Comparison of ENCODE assay signal across 8 cellular contexts in the genomic region with DNA sequence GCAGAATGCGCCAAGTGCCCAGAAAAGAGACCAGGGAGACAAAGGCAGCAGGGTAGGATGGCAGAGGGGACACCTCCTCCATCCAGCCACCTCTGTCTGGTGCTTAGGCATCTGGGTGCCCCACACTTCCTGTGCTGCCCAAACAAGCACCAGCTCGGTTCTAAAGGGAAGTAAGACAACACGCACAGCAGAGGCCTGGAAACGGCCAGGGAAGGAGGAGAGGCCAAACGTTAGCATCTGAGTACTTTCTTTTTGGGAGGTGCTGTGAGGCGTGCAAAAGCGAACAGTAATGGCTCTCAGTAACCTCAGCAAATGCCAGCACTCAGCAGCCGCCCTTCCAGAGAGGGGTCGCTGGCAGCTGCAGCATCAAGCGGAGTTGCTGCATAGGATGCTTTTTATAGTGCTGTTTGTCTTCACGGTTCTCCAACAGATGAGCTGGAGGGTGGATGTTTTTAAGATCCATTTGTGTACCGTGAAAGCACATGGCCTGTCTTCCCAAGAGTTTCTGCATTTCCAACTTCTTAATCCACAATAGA.
A peak's percentile ranks its signal among the peaks of the same experiment; 100 is the strongest.
DNase-seq lines count a peak whose midpoint lies in the region; ATAC-seq, FAIRE-seq and TF ChIP-seq lines count a peak whose summit lies in the region.

No MANE protein-coding gene starts in this region.

- H3K4me2 ChIP-seq in GM12878 (ENCODE audit: control insufficient read depth, insufficient read depth): peak overlapping the region; percentile 61

- no peak for TF ChIP-seq POLR2A in GM12878 (IDR thresholded peaks at IDR 0.05; ENCODE audit: low read depth, low read length)

- RAD21 ChIA-PET in GM12878 (lab: Charles Lee; ENCODE audit: unreplicated experiment): interaction anchor here (0.8 kb wide), 1 partner anchor 36 kb away, joined by 4 read pairs; no protein-coding TSS in a partner anchor

- TF ChIP-seq RAD21 in GM12878 (IDR thresholded peaks at IDR 0.05; ENCODE audit: insufficient read depth, low read depth, low read length): no peak

- H4K20me1 ChIP-seq in GM12878 (ENCODE audit: control insufficient read depth, insufficient read depth): no peaks in the 10 kb centered on the region

- CTCF ChIA-PET in Caco-2 (lab: Charles Lee) (interaction anchor here (0.6 to 1.4 kb wide), 9 partner anchors 9 to 563 kb away, joined by 3 to 7 read pairs (median 3); no protein-coding TSS in a partner anchor), GM12878 (lab: Yijun Ruan, JAX) (interaction anchor here (0.7 to 2.0 kb wide), 5 partner anchors 11 to 29 kb away, joined by 3 to 5 read pairs (median 3); no protein-coding TSS in a partner anchor)

- intact Hi-C loops in Caco-2 (cut with micrococcal nuclease; ENCODE audit: unreplicated experiment): no loop called here
- intact Hi-C loops in GM12878 (cut with micrococcal nuclease; ENCODE audit: unreplicated experiment): no loop called here

- in situ Hi-C loops in GM12878 (cut with MboI) (no loop called here), ACHN (cut with HindIII; ENCODE audit: low pct_ligation_motif_present, low pct_unique_long_range_greater_than_20kb, low sequenced_read_pairs) (no loop called here)

- no peak for TF ChIP-seq EP300 in GM12878 (IDR thresholded peaks at IDR 0.05; ENCODE audit: borderline replicate concordance in 1 of 2, control insufficient read depth in 1 of 2, low read depth in 2 of 2, low read length in 2 of 2)

- H3K36me3 ChIP-seq in Caco-2 (ENCODE audit: control insufficient read depth, insufficient read depth, low read length) (no peaks in the 10 kb centered on the region), GM12878 (ENCODE audit: control insufficient read depth in 2 of 2, insufficient read depth in 2 of 2, low read length in 1 of 2) (no peaks in the 10 kb centered on the region)

- H3K79me2 ChIP-seq in GM12878 (ENCODE audit: control insufficient read depth, insufficient read depth, low read length): no peaks in the 10 kb centered on the region

- peak overlapping the region; percentile 5 for H3K4me3 Mint-ChIP-seq in Caco-2 (ENCODE audit: unreplicated experiment)
- H3K4me3 Mint-ChIP-seq in nephron progenitor cell: peak overlapping the region; percentile 12

- 0 out of 2 replicates have a peak overlapping the region, but pooled peaks have one; percentile 10 for H3K27ac ChIP-seq in GM12878 (ENCODE audit: control insufficient read depth, insufficient read depth)

- DNase-seq in Caco-2 (no peak), GM12878 (ENCODE audit: low read depth, low spot score) (no peak), nephron progenitor cell (no peak), ACHN (no peak)

- no peak for TF ChIP-seq CTCF in Caco-2 (IDR thresholded peaks at IDR 0.05; ENCODE audit: insufficient read depth in 1 of 2, low read depth in 1 of 2, low read length in 1 of 2, severe bottlenecking in 1 of 2, unreplicated experiment in 1 of 2)
- TF ChIP-seq CTCF in GM12878 (IDR thresholded peaks at IDR 0.05 in 2 of 3, conservative IDR thresholded peaks at IDR 0.05 in 1 of 3; ENCODE audit: control insufficient read depth in 2 of 3, extremely low read depth in 1 of 3, insufficient read depth in 1 of 3, low read depth in 3 of 3, low read length in 3 of 3): no peak
- no peak for TF ChIP-seq CTCF in nephron progenitor cell (IDR thresholded peaks at IDR 0.05)

- 39% methylated on average over 12 of the region's 12 CpGs for WGBS in GM12878 (ENCODE audit: insufficient coverage, insufficient replicate concordance, low lambda C conversion rate, missing lambda C conversion rate)

- H3K27ac Mint-ChIP-seq in Caco-2 (ENCODE audit: unreplicated experiment) (no peak overlapping the region), nephron progenitor cell (peak overlapping the region; percentile 55)

- no peak overlapping the region for H3K4me3 ChIP-seq in Caco-2 (ENCODE audit: low read depth, low read length)
- no peak overlapping the region for H3K4me3 ChIP-seq in GM12878

- ATAC-seq in HG03135 (IDR thresholded peaks at IDR 0.05; ENCODE audit: unreplicated experiment) (peak; percentile 28), GM12878 (peak; percentile 68), GM21423 (IDR thresholded peaks at IDR 0.05; ENCODE audit: unreplicated experiment) (no peak), GM21529 (IDR thresholded peaks at IDR 0.05; ENCODE audit: unreplicated experiment) (no peak), GM19023 (IDR thresholded peaks at IDR 0.05; ENCODE audit: unreplicated experiment) (no peak)

- H3K4me1 Mint-ChIP-seq in Caco-2 (ENCODE audit: low read depth, unreplicated experiment) (peaks cover 10% of the 10 kb centered on the region), nephron progenitor cell (peaks cover 60% of the 10 kb centered on the region)

- peaks cover 10% of the 10 kb centered on the region; the same call in 1 of the 2 replicates for H3K4me1 ChIP-seq in Caco-2
- peaks cover 23% of the 10 kb centered on the region for H3K4me1 ChIP-seq in GM12878 (ENCODE audit: control insufficient read depth, insufficient read depth, low read length)

- no peaks in the 10 kb centered on the region for H3K36me3 Mint-ChIP-seq in Caco-2 (ENCODE audit: insufficient read depth, unreplicated experiment)
- no peaks in the 10 kb centered on the region for H3K36me3 Mint-ChIP-seq in nephron progenitor cell (ENCODE audit: low read depth)

- no peak overlapping the region for H3K9ac ChIP-seq in GM12878 (ENCODE audit: control insufficient read depth, insufficient read depth, low read length)

- H3K27me3 ChIP-seq in Caco-2 (replicated peaks; ENCODE audit: control insufficient read depth, insufficient read depth, low read length) (no peaks in the 10 kb centered on the region), GM12878 (replicated peaks in 1 of 2; ENCODE audit: control insufficient read depth in 2 of 2, insufficient read depth in 2 of 2, low read length in 1 of 2) (no peaks in the 10 kb centered on the region)

- H3K27me3 Mint-ChIP-seq in Caco-2 (ENCODE audit: insufficient read depth, unreplicated experiment) (peaks cover 2% of the 10 kb centered on the region), nephron progenitor cell (ENCODE audit: low read depth, poor library complexity) (peaks cover 5% of the 10 kb centered on the region)

- FAIRE-seq in GM12878 (lab: Jason Lieb, UNC): no peak

- no peaks in the 10 kb centered on the region for H3K9me3 Mint-ChIP-seq in Caco-2 (ENCODE audit: unreplicated experiment)
- no peaks in the 10 kb centered on the region for H3K9me3 Mint-ChIP-seq in nephron progenitor cell

- peak overlapping the region; percentile 62 for H2AFZ ChIP-seq in GM12878 (ENCODE audit: control insufficient read depth, low read depth, low read length)

- no TSS peak for BruUV-seq in Caco-2 (replicated peaks; lab: Mats Ljungman, UMichigan)
- no TSS peak for BruUV-seq in GM12878 (replicated peaks; lab: Mats Ljungman, UMichigan)

- POLR2A ChIA-PET in Caco-2 (lab: Charles Lee): no interaction called here
- POLR2A ChIA-PET in GM12878 (lab: Charles Lee): no interaction called here

- H3K9me3 ChIP-seq in Caco-2 (no peaks in the 10 kb centered on the region), GM12878 (replicated peaks; ENCODE audit: control insufficient read depth, insufficient read depth, low read length) (no peaks in the 10 kb centered on the region)

- SMC1A ChIA-PET in GM12878 (lab: Charles Lee; ENCODE audit: uncharacterized antibody, unreplicated experiment): interaction anchor here (0.5 to 2.6 kb wide), 8 partner anchors 8 to 530 kb away, joined by 3 to 10 read pairs (median 4); no protein-coding TSS in a partner anchor

TF ChIP-seq in GM12878, 131 proteins besides CTCF, POLR2A, EP300 and RAD21:
- TF ChIP-seq, protein P1, sequence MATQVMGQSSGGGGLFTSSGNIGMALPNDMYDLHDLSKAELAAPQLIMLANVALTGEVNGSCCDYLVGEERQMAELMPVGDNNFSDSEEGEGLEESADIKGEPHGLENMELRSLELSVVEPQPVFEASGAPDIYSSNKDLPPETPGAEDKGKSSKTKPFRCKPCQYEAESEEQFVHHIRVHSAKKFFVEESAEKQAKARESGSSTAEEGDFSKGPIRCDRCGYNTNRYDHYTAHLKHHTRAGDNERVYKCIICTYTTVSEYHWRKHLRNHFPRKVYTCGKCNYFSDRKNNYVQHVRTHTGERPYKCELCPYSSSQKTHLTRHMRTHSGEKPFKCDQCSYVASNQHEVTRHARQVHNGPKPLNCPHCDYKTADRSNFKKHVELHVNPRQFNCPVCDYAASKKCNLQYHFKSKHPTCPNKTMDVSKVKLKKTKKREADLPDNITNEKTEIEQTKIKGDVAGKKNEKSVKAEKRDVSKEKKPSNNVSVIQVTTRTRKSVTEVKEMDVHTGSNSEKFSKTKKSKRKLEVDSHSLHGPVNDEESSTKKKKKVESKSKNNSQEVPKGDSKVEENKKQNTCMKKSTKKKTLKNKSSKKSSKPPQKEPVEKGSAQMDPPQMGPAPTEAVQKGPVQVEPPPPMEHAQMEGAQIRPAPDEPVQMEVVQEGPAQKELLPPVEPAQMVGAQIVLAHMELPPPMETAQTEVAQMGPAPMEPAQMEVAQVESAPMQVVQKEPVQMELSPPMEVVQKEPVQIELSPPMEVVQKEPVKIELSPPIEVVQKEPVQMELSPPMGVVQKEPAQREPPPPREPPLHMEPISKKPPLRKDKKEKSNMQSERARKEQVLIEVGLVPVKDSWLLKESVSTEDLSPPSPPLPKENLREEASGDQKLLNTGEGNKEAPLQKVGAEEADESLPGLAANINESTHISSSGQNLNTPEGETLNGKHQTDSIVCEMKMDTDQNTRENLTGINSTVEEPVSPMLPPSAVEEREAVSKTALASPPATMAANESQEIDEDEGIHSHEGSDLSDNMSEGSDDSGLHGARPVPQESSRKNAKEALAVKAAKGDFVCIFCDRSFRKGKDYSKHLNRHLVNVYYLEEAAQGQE (IDR thresholded peaks at IDR 0.05; ENCODE audit: low read depth, low read length): no peak
- TF ChIP-seq BCL11A (IDR thresholded peaks at IDR 0.05; ENCODE audit: low read depth, low read length) (no peak), SRF (IDR thresholded peaks at IDR 0.05; ENCODE audit: low read depth in 2 of 2, low read length in 2 of 2) (peak; percentile 43 to 66; a peak in 3 of 4 replicates)

Comparison
In these comparisons a context has a peak if more than half of its experiments do, and no peak if none do; other contexts are left out.
1. ATAC-seq: peak in HG03135 (single experiment) and GM12878 (single experiment); none in GM21423 (single experiment), GM21529 (single experiment) and GM19023 (single experiment).